Comparison of ENCODE assay signal across 1 cellular context in the genomic region with DNA sequence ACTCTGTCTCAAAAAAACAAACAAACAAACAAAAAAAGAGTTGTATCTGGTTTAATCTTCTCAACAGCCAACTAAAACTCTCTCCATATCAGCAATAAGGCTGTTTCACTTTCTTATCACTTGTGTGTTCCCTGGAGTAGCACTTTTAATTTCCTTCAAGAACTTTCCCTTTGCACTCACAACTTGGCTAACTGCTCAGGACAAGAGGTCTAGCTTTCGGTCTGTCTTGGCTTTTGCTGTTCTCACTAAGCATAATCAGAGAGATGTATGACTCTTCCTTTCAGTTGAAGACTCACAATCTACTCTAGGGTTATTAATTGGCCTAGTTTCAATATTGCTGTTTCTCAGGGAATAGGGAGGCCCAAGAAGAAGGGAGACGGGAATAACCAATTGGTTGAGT.
TF ChIP-seq lines count a peak whose summit lies in the region.

No MANE protein-coding gene starts in this region.

TF ChIP-seq in WTC11, 78 proteins besides CTCF, POLR2A, EP300 and RAD21 (continued from another document):
- TF ChIP-seq, protein P1, sequence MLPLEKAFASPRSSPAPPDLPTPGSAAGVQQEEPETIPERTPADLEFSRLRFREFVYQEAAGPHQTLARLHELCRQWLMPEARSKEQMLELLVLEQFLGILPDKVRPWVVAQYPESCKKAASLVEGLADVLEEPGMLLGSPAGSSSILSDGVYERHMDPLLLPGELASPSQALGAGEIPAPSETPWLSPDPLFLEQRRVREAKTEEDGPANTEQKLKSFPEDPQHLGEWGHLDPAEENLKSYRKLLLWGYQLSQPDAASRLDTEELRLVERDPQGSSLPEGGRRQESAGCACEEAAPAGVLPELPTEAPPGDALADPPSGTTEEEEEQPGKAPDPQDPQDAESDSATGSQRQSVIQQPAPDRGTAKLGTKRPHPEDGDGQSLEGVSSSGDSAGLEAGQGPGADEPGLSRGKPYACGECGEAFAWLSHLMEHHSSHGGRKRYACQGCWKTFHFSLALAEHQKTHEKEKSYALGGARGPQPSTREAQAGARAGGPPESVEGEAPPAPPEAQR (CRISPR knock-in tag; IDR thresholded peaks at IDR 0.05) = no peak
- TF ChIP-seq ZNF263 (CRISPR knock-in tag; IDR thresholded peaks at IDR 0.05; ENCODE audit: low read depth) = no peak
- no peak for TF ChIP-seq ZNF317 (CRISPR knock-in tag; IDR thresholded peaks at IDR 0.05; ENCODE audit: borderline replicate concordance, low read depth)
- no peak for TF ChIP-seq MAX (CRISPR knock-in tag; IDR thresholded peaks at IDR 0.05)
- no peak for TF ChIP-seq EMX1 (CRISPR knock-in tag; IDR thresholded peaks at IDR 0.05)
- no peak for TF ChIP-seq ATF1 (CRISPR knock-in tag; IDR thresholded peaks at IDR 0.05)
- TF ChIP-seq SMAD3 (CRISPR knock-in tag; IDR thresholded peaks at IDR 0.05; ENCODE audit: borderline replicate concordance) = no peak
TF ChIP-seq in WTC11: peak in this region for 0.
